In the genomic region with DNA sequence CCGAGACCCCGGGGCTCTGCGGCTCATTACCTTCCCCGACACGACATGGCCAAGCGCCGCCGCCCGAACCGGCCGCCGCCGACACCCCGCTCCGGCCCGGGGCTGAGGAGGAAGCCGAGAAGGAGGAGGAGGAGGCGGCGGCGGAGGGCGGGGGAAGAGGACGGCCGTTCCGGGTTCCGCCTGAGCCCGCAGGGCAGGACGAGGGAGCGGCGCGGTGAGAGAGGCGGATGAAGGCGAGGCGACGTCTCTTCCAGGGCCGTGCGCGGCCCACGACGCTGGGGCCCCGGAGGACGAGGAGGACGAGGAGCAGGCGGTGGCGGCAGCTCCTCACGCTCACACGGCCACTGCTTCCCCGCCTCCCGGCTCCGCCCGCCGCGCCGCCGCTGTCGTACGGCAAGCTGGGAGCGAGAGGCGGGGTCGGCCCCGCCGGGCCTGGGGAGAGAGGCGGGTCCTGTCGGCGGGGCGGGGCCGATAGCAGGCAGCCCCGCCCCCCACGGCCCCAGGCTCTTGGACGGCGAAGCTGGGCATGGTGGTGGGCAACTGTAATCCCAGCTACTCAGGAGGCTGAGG, we compare ENCODE assay signal across 8 cellular contexts. TPM values are rescaled to one million over a fixed set of nuclear protein-coding genes. Genes with fewer than 3 reads are reported as not detected.
DNase-seq lines count a peak whose midpoint lies in the region; ATAC-seq and TF ChIP-seq lines count a peak whose summit lies in the region.
"Not testable (repeated sequence)": the region's sequence is repeated elsewhere in the genome, so short reads cannot be mapped to it uniquely, and the experiment has no call there.

No MANE protein-coding gene starts in this region.

- 0 out of 2 replicates have a peak overlapping the region, but pooled peaks have one; percentile 65 for H3K27ac Mint-ChIP-seq in GM23338
- H3K27ac Mint-ChIP-seq in activated T-helper 17 cell treated with anti-CD3 and anti-CD28 coated beads, Interleukin-2, amount 50 U/mL, for 72 hours = peak overlapping the region; percentile 85
- peak overlapping the region; percentile 57 to 91 (median 83) for H3K27ac Mint-ChIP-seq in naive thymus-derived CD4-positive, alpha-beta T cell
- peak overlapping the region; percentile 88 for H3K27ac Mint-ChIP-seq in stimulated activated effector memory CD8-positive, alpha-beta T cell treated with anti-CD3 and anti-CD28 coated beads, Interleukin-12 subunit alpha, Interleukin-12 subunit beta, amount 100 ng/mL, for 72 hours

- H3K4me3 ChIP-seq in GM23338 = peak overlapping the region; percentile 73
- peak overlapping the region; percentile 74 for H3K4me3 ChIP-seq in Karpas-422 (ENCODE audit: low read length)
- H3K4me3 ChIP-seq in fibroblast of lung (replicated peaks in 1 of 4; ENCODE audit: control extremely low read depth in 1 of 4, insufficient read depth in 1 of 4, low read depth in 3 of 4, low read length in 4 of 4) = peak overlapping the region; percentile 47 to 70 (median 62)
- peak overlapping the region; percentile 50 for H3K4me3 ChIP-seq in naive thymus-derived CD4-positive, alpha-beta T cell (ENCODE audit: low read length)

- POLR2A ChIA-PET in naive thymus-derived CD4-positive, alpha-beta T cell (lab: Charles Lee) = interaction anchor here (0.7 to 1.9 kb wide), 14 partner anchors 14 to 952 kb away, joined by 3 to 13 read pairs (median 4); a partner anchor contains a TSS

- H3K9ac ChIP-seq in Karpas-422 (ENCODE audit: low read length) = peak overlapping the region; percentile 77
- H3K9ac ChIP-seq in fibroblast of lung (ENCODE audit: insufficient read depth, low read length) = peak overlapping the region; percentile 53

- not testable (repeated sequence) for H3K4me1 Mint-ChIP-seq in GM23338; activated T-helper 17 cell treated with anti-CD3 and anti-CD28 coated beads, Interleukin-2, amount 50 U/mL, for 72 hours
- peaks cover 0 to 29% (median 17%) of the 10 kb centered on the region in 7 donors for H3K4me1 Mint-ChIP-seq in naive thymus-derived CD4-positive, alpha-beta T cell
- peaks cover 18% of the 10 kb centered on the region for H3K4me1 Mint-ChIP-seq in stimulated activated effector memory CD8-positive, alpha-beta T cell treated with anti-CD3 and anti-CD28 coated beads, Interleukin-12 subunit alpha, Interleukin-12 subunit beta, amount 100 ng/mL, for 72 hours

- peak overlapping the region; percentile 68 for H3K4me3 Mint-ChIP-seq in GM23338
- H3K4me3 Mint-ChIP-seq in activated T-helper 17 cell treated with anti-CD3 and anti-CD28 coated beads, Interleukin-2, amount 50 U/mL, for 72 hours = peak overlapping the region; percentile 99
- H3K4me3 Mint-ChIP-seq in naive thymus-derived CD4-positive, alpha-beta T cell = peak overlapping the region; percentile 80 to 96 (median 87)
- peak overlapping the region; percentile 81 for H3K4me3 Mint-ChIP-seq in stimulated activated effector memory CD8-positive, alpha-beta T cell treated with anti-CD3 and anti-CD28 coated beads, Interleukin-12 subunit alpha, Interleukin-12 subunit beta, amount 100 ng/mL, for 72 hours

- H3K9me3 Mint-ChIP-seq in GM23338; activated T-helper 17 cell treated with anti-CD3 and anti-CD28 coated beads, Interleukin-2, amount 50 U/mL, for 72 hours; naive thymus-derived CD4-positive, alpha-beta T cell; stimulated activated effector memory CD8-positive, alpha-beta T cell treated with anti-CD3 and anti-CD28 coated beads, Interleukin-12 subunit alpha, Interleukin-12 subunit beta, amount 100 ng/mL, for 72 hours: not testable (repeated sequence)

- not testable (repeated sequence) for H3F3A ChIP-seq in GM23338 (replicated peaks; ENCODE audit: low read depth)

- not testable (repeated sequence) for H3K27me3 ChIP-seq in GM23338 (ENCODE audit: insufficient read depth); Karpas-422 (ENCODE audit: low read length); fibroblast of lung (ENCODE audit: control insufficient read depth, insufficient read depth, low read length); naive thymus-derived CD4-positive, alpha-beta T cell (ENCODE audit: control insufficient read depth in 2 of 2, insufficient read depth in 2 of 2, low read length in 2 of 2)

- H2AFZ ChIP-seq in GM23338 = peak overlapping the region; percentile 91; the same call in 1 of the 2 replicates
- H2AFZ ChIP-seq in Karpas-422 (ENCODE audit: low read length) = not testable (repeated sequence)
- H2AFZ ChIP-seq in fibroblast of lung (ENCODE audit: low read length) = peak overlapping the region; percentile 71

- not testable (repeated sequence) for H3K36me3 ChIP-seq in GM23338 (ENCODE audit: insufficient read depth); Karpas-422 (ENCODE audit: insufficient read depth, low read length); fibroblast of lung (ENCODE audit: control insufficient read depth, insufficient read depth, low read length); naive thymus-derived CD4-positive, alpha-beta T cell (ENCODE audit: control insufficient read depth in 2 of 3, insufficient read depth in 3 of 3, low read length in 3 of 3)

- H4K20me1 ChIP-seq in GM23338 (replicated peaks; ENCODE audit: insufficient read depth); Karpas-422 (ENCODE audit: insufficient read depth, low read depth, low read length); fibroblast of lung (ENCODE audit: control insufficient read depth, extremely low read depth, insufficient read depth, low read length): not testable (repeated sequence)

- not testable (repeated sequence) for H3K9me2 ChIP-seq in GM23338 (ENCODE audit: insufficient read depth); Karpas-422 (replicated peaks; ENCODE audit: insufficient read depth, low read length)

- CTCF ChIA-PET in naive thymus-derived CD4-positive, alpha-beta T cell (lab: Charles Lee) = interaction anchor here (0.6 kb wide), 1 partner anchor 19 kb away, joined by 3 read pairs; no protein-coding TSS in a partner anchor

- DNase-seq in DMS79 treated with DMSO at 0.1 percent for 48 hours (lab: John Stamatoyannopoulos, UW) (peak; percentile 69), GM23338 (ENCODE audit: low spot score) (peak; percentile 76), Karpas-422 (peak; percentile 88), RPMI8226 (peak; percentile 91), fibroblast of lung (ENCODE audit: low read depth in 2 of 2) (peak; percentile 69 to 71)
- peak; percentile 73 to 88 (median 85) for DNase-seq in naive thymus-derived CD4-positive, alpha-beta T cell
- DNase-seq in stimulated activated effector memory CD8-positive, alpha-beta T cell treated with anti-CD3 and anti-CD28 coated beads, Interleukin-12 subunit alpha, Interleukin-12 subunit beta, amount 100 ng/mL, for 72 hours (ENCODE audit: low spot score in 2 of 2) = peak; percentile 84 to 95

- H3K4me1 ChIP-seq in GM23338 (ENCODE audit: insufficient read depth); fibroblast of lung (ENCODE audit: control insufficient read depth, extremely low read depth, insufficient read depth, low read length); naive thymus-derived CD4-positive, alpha-beta T cell (ENCODE audit: control insufficient read depth in 2 of 2, insufficient read depth in 2 of 2, low read length in 2 of 2): not testable (repeated sequence)
- peaks cover 14% of the 10 kb centered on the region for H3K4me1 ChIP-seq in Karpas-422 (ENCODE audit: low read length)

- intact Hi-C loops in naive thymus-derived CD4-positive, alpha-beta T cell (cut with micrococcal nuclease) = loop anchor here (1.0 to 10.0 kb wide), 9 partner anchors 20 to 363 kb away; a partner anchor contains a TSS

- H3K36me3 Mint-ChIP-seq in GM23338 (ENCODE audit: low read depth); activated T-helper 17 cell treated with anti-CD3 and anti-CD28 coated beads, Interleukin-2, amount 50 U/mL, for 72 hours (ENCODE audit: low read depth); naive thymus-derived CD4-positive, alpha-beta T cell; stimulated activated effector memory CD8-positive, alpha-beta T cell treated with anti-CD3 and anti-CD28 coated beads, Interleukin-12 subunit alpha, Interleukin-12 subunit beta, amount 100 ng/mL, for 72 hours: not testable (repeated sequence)

- H3K9me3 ChIP-seq in Karpas-422 (ENCODE audit: low read length); fibroblast of lung (ENCODE audit: control insufficient read depth, insufficient read depth, low read depth, low read length); naive thymus-derived CD4-positive, alpha-beta T cell (ENCODE audit: control insufficient read depth in 2 of 3, low read length in 3 of 3): not testable (repeated sequence)

- peak overlapping the region; percentile 71 for H3K4me2 ChIP-seq in GM23338
- H3K4me2 ChIP-seq in Karpas-422 (ENCODE audit: low read depth, low read length, poor library complexity, severe bottlenecking) = peak overlapping the region; percentile 90
- peak overlapping the region; percentile 66 for H3K4me2 ChIP-seq in fibroblast of lung (ENCODE audit: extremely low read depth, insufficient read depth, low read length)

- peak overlapping the region; percentile 80 for H3K27ac ChIP-seq in GM23338 (ENCODE audit: low read depth)
- H3K27ac ChIP-seq in Karpas-422 (ENCODE audit: low read length) = peak overlapping the region; percentile 79
- H3K27ac ChIP-seq in fibroblast of lung (ENCODE audit: insufficient read depth, low read length) = peak overlapping the region; percentile 63
- H3K27ac ChIP-seq in naive thymus-derived CD4-positive, alpha-beta T cell (ENCODE audit: low read depth, low read length) = peak overlapping the region; percentile 74

- not testable (repeated sequence) for TF ChIP-seq CTCF in GM23338 (conservative IDR thresholded peaks at IDR 0.05; ENCODE audit: low read depth in 2 of 2); fibroblast of lung (conservative IDR thresholded peaks at IDR 0.05 in 1 of 2, IDR thresholded peaks at IDR 0.05 in 1 of 2; ENCODE audit: low read depth in 1 of 2, low read length in 2 of 2)

- not testable (repeated sequence) for H3K27me3 Mint-ChIP-seq in GM23338 (ENCODE audit: insufficient read depth, low read depth, poor library complexity); activated T-helper 17 cell treated with anti-CD3 and anti-CD28 coated beads, Interleukin-2, amount 50 U/mL, for 72 hours; naive thymus-derived CD4-positive, alpha-beta T cell

- peak; percentile 87 for ATAC-seq in GM23338
- ATAC-seq in activated T-helper 17 cell treated with anti-CD3 and anti-CD28 coated beads, Interleukin-2, amount 50 U/mL, for 72 hours (replicated peaks) = peak; percentile 82
- peak; percentile 86 for ATAC-seq in naive thymus-derived CD4-positive, alpha-beta T cell
- peak; percentile 85 for ATAC-seq in stimulated activated effector memory CD8-positive, alpha-beta T cell treated with anti-CD3 and anti-CD28 coated beads, Interleukin-12 subunit alpha, Interleukin-12 subunit beta, amount 100 ng/mL, for 72 hours

- H3K79me2 ChIP-seq in GM23338 (replicated peaks; ENCODE audit: insufficient read depth) (peaks cover 39% of the 10 kb centered on the region), Karpas-422 (ENCODE audit: low read length) (peaks cover 34% of the 10 kb centered on the region)
- H3K79me2 ChIP-seq in fibroblast of lung (ENCODE audit: control insufficient read depth, insufficient read depth, low read length) = not testable (repeated sequence)

RNA-seq across cellular contexts. Expression of a gene that starts 20.0 kb away (rescaled TPM):
- total RNA-seq in GM23338 (2014; rRNA removed; shearing (Covaris generic)) = 33.9 and 38.7 TPM in 2 replicates
- 21.0 and 23.1 TPM in 2 replicates for polyA plus RNA-seq in GM23338 (2016; fragmentation: Nextera tagmentation; extraction: Ambion mirVana)
- total RNA-seq in Karpas-422 (2014; rRNA removed; shearing (Covaris generic); ENCODE audit: low replicate concordance) = 45.4 and 65.1 TPM in 2 replicates
- total RNA-seq in activated T-helper 17 cell treated with anti-CD3 and anti-CD28 coated beads, Interleukin-2, amount 50 U/mL, for 72 hours = 10 to 100 TPM; 51.0 to 69.9 TPM
- total RNA-seq in fibroblast of lung = 35.2 and 36.0 TPM in 2 replicates
- 45.5 and 47.3 TPM in 2 replicates for polyA plus RNA-seq in fibroblast of lung
- polyA plus RNA-seq in fibroblast of lung (2012) = 65.0 and 78.7 TPM in 2 replicates
- 19.9 and 31.5 TPM in 2 replicates for polyA minus RNA-seq in fibroblast of lung (ENCODE audit: low replicate concordance)
- total RNA-seq in naive thymus-derived CD4-positive, alpha-beta T cell = 10 to 100 TPM; 37.5 to 77.0 (median 64.6) TPM
- 10 to 100 TPM; 18.7 to 24.4 TPM for polyA plus RNA-seq in naive thymus-derived CD4-positive, alpha-beta T cell

RNA-seq across cellular contexts. Expression of a gene that starts 35.2 kb away (rescaled TPM):
- 19.6 and 30.8 TPM in 2 replicates for total RNA-seq in GM23338 (2014; rRNA removed; shearing (Covaris generic))
- polyA plus RNA-seq in GM23338 (2016; fragmentation: Nextera tagmentation; extraction: Ambion mirVana) = 13.3 TPM in 2 replicates
- 31.2 and 45.5 TPM in 2 replicates for total RNA-seq in Karpas-422 (2014; rRNA removed; shearing (Covaris generic); ENCODE audit: low replicate concordance)
- total RNA-seq in activated T-helper 17 cell treated with anti-CD3 and anti-CD28 coated beads, Interleukin-2, amount 50 U/mL, for 72 hours = 10 to 100 TPM; 49.7 to 64.2 TPM
- 22.1 and 29.6 TPM in 2 replicates for total RNA-seq in fibroblast of lung
- polyA plus RNA-seq in fibroblast of lung = 14.8 and 22.1 TPM in 2 replicates
- polyA plus RNA-seq in fibroblast of lung (2012) = 27.7 and 39.0 TPM in 2 replicates
- 65.2 and 104 TPM in 2 replicates for polyA minus RNA-seq in fibroblast of lung (ENCODE audit: low replicate concordance)
- total RNA-seq in naive thymus-derived CD4-positive, alpha-beta T cell = 10 to 100 TPM; 23.2 to 70.0 (median 45.2) TPM
- polyA plus RNA-seq in naive thymus-derived CD4-positive, alpha-beta T cell = 10 to 100 TPM in 1 of 2 donors, 1 to 10 TPM in 1; 7.6 to 13.6 TPM

RNA-seq across cellular contexts. Expression of a gene that starts 39.5 kb away (rescaled TPM):
- not detected in 2 replicates for total RNA-seq in GM23338 (2014; rRNA removed; shearing (Covaris generic))
- polyA plus RNA-seq in GM23338 (2016; fragmentation: Nextera tagmentation; extraction: Ambion mirVana) (3.5 and 7.3 TPM in 2 replicates), fibroblast of lung (0.11 and 0.45 TPM in 2 replicates)
- not detected in 2 replicates for total RNA-seq in Karpas-422 (2014; rRNA removed; shearing (Covaris generic); ENCODE audit: low replicate concordance)
- 1 to 10 TPM in 1 of 2 donors, not detected in 1; 1.6 TPM for total RNA-seq in activated T-helper 17 cell treated with anti-CD3 and anti-CD28 coated beads, Interleukin-2, amount 50 U/mL, for 72 hours
- not detected in 2 replicates for total RNA-seq in fibroblast of lung
- polyA plus RNA-seq in fibroblast of lung (2012) = 0.78 and 0.87 TPM in 2 replicates
- polyA minus RNA-seq in fibroblast of lung (ENCODE audit: low replicate concordance) = 2.8 TPM in 1 of 2 replicates, not detected in the other
- total RNA-seq in naive thymus-derived CD4-positive, alpha-beta T cell = 1 to 10 TPM in 2 of 5 experiments, under 1 TPM in 1, not detected in 2; 0.87 to 2.0 (median 1.6) TPM
- not detected for polyA plus RNA-seq in naive thymus-derived CD4-positive, alpha-beta T cell

RNA-seq across cellular contexts. Expression of a gene that starts 47.2 kb away (rescaled TPM):
- total RNA-seq in GM23338 (2014; rRNA removed; shearing (Covaris generic)) = 0.21 and 0.35 TPM in 2 replicates
- polyA plus RNA-seq in GM23338 (2016; fragmentation: Nextera tagmentation; extraction: Ambion mirVana) (3.3 and 3.9 TPM in 2 replicates), fibroblast of lung (0.17 TPM in 1 of 2 replicates, not detected in the other)
- total RNA-seq in Karpas-422 (2014; rRNA removed; shearing (Covaris generic); ENCODE audit: low replicate concordance) = 64.1 and 117 TPM in 2 replicates
- 100 to 1,000 TPM; 198 to 216 TPM for total RNA-seq in activated T-helper 17 cell treated with anti-CD3 and anti-CD28 coated beads, Interleukin-2, amount 50 U/mL, for 72 hours
- 0.17 and 0.26 TPM in 2 replicates for total RNA-seq in fibroblast of lung
- polyA plus RNA-seq in fibroblast of lung (2012) = 0.78 and 2.0 TPM in 2 replicates
- 0.24 TPM in 1 of 2 replicates, not detected in the other for polyA minus RNA-seq in fibroblast of lung (ENCODE audit: low replicate concordance)
- 100 to 1,000 TPM; 176 to 355 (median 183) TPM for total RNA-seq in naive thymus-derived CD4-positive, alpha-beta T cell
- 100 to 1,000 TPM; 221 to 257 TPM for polyA plus RNA-seq in naive thymus-derived CD4-positive, alpha-beta T cell

Comparison
In these comparisons a context has a peak if more than half of its experiments do, and no peak if none do; other contexts are left out.
1. Peak in every context shown above with its lines: DNase-seq, ATAC-seq, H3K4me3 ChIP-seq and H3K27ac ChIP-seq.